15 cellular contexts compared by ENCODE assay signal in the genomic region with DNA sequence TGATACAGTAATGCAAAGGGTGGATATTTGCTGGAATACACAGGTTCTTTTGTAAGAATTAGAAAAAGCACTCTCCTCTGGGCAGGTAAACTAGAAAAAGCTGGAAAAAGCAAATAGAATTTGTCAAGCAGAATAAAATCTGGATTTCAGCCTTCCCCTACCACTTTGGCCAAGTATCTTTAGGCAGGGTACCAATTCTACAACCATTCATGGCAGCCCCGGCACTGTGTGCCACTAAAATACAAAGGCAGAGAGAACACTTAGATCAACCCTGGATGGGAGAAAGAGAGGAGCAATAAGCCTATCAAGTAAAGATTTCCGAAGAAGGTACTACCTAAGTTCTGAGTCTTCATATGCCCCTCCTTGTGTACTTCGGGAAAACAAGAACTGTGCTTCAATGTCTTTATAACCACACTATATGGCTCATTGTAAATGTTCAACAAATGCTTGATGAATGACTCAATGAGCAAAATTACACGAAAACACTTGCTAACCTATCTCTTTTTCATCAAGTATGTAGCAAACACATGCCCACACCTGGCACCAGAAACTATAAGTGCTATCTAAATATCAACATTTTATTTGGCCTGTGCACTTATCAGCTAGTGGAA. TPM values are rescaled to one million over a fixed set of nuclear protein-coding genes. Genes with fewer than 3 reads are reported as not detected.
DNase-seq lines count a peak whose midpoint lies in the region; ATAC-seq, FAIRE-seq and TF ChIP-seq lines count a peak whose summit lies in the region.
"Had no signal": no experiment of that assay in that cellular context is flagged by ENCODE, and none has a peak within 500 bp of the region (broad histone marks: within the 10 kb centered on the region; RNA-seq: fewer than 3 reads in every experiment).

No MANE protein-coding gene starts in this region.

- ATAC-seq in activated T-cell treated with anti-CD3 and anti-CD28 coated beads, Interleukin-2, amount 50 U/mL, for 72 hours (replicated peaks in 1 of 2): no peak
- peak; percentile 47 for ATAC-seq in RWPE2 (ENCODE audit: low read depth)
- ATAC-seq in SK-N-SH treated with all-trans-retinoic acid at 6 μM for 48 hours: no peak

- H3K36me3 Mint-ChIP-seq in activated T-cell treated with anti-CD3 and anti-CD28 coated beads, Interleukin-2, amount 50 U/mL, for 72 hours (ENCODE audit: insufficient read depth in 2 of 2): no peaks in the 10 kb centered on the region
- peaks cover under 1 to 5% (median under 1%) of the 10 kb centered on the region in 3 donors for H3K36me3 Mint-ChIP-seq in immature natural killer cell

- H3K27me3 ChIP-seq in RWPE2 (ENCODE audit: insufficient read depth, poor library complexity, severe bottlenecking) (no peaks in the 10 kb centered on the region), small intestine (ENCODE audit: control insufficient read depth in 2 of 2, insufficient read depth in 2 of 2, low read length in 2 of 2) (no peaks in the 10 kb centered on the region)

- H3K27ac ChIP-seq in RWPE2 (ENCODE audit: poor library complexity, severe bottlenecking) (no peak overlapping the region), small intestine (ENCODE audit: low read depth in 1 of 2, low read length in 1 of 2) (peak overlapping the region in 1 of 2 donors; percentile 55)

- DNase-seq in activated T-cell treated with anti-CD3 and anti-CD28 coated beads, Interleukin-2, amount 50 U/mL, for 72 hours: no peak
- no peak for DNase-seq in activated T-cell treated with anti-CD3 and anti-CD28 coated beads, Interleukin-2, amount 50 U/mL, for 48 hours
- DNase-seq in RWPE2 (ENCODE audit: low spot score): no peak
- no peak for DNase-seq in immature natural killer cell
- DNase-seq in small intestine: peak; percentile 17
- DNase-seq in foreskin melanocyte: no peak
- no peak for DNase-seq in AG08395 (ENCODE audit: low spot score)
- DNase-seq: activated CD4-positive, alpha-beta T cell treated with anti-CD3 and anti-CD28 coated beads, Interleukin-2, amount 10 ng/mL, durations not matched to agents 7 days and 5 days; activated gamma-delta T cell; effector CD4-positive, alpha-beta T cell; HCEC 1CT; NCI-H1694 treated with DMSO at 0.1 percent for 48 hours; NCI-H524 treated with DMSO at 0.1 percent for 48 hours had no signal

- peak overlapping the region; percentile 14 for H3K27ac Mint-ChIP-seq in activated T-cell treated with anti-CD3 and anti-CD28 coated beads, Interleukin-2, amount 50 U/mL, for 72 hours
- H3K27ac Mint-ChIP-seq in immature natural killer cell: peak overlapping the region in 3 of 6 donors; percentile 5 to 78 (median 66)
- H3K27ac Mint-ChIP-seq: activated CD4-positive, alpha-beta T cell treated with anti-CD3 and anti-CD28 coated beads, Interleukin-2, amount 10 ng/mL, durations not matched to agents 7 days and 5 days had no signal

- no peak for TF ChIP-seq CTCF in RWPE2 (IDR thresholded peaks at IDR 0.05; ENCODE audit: poor library complexity, severe bottlenecking)

- H3K4me1 ChIP-seq in RWPE2 (ENCODE audit: insufficient read depth, poor library complexity, severe bottlenecking) (peaks cover 10% of the 10 kb centered on the region), small intestine (ENCODE audit: control insufficient read depth in 2 of 2, insufficient read depth in 1 of 2, low read depth in 1 of 2, low read length in 1 of 2) (peaks cover 6 to 14% of the 10 kb centered on the region in 2 donors)

- H3K27me3 Mint-ChIP-seq in activated T-cell treated with anti-CD3 and anti-CD28 coated beads, Interleukin-2, amount 50 U/mL, for 72 hours (ENCODE audit: low read depth): no peaks in the 10 kb centered on the region
- peaks cover 0 to 2% (median 0%) of the 10 kb centered on the region in 3 donors for H3K27me3 Mint-ChIP-seq in immature natural killer cell (ENCODE audit: low read depth in 3 of 3)
- H3K27me3 Mint-ChIP-seq: activated CD4-positive, alpha-beta T cell treated with anti-CD3 and anti-CD28 coated beads, Interleukin-2, amount 10 ng/mL, durations not matched to agents 7 days and 5 days had no signal

- WGBS in small intestine, 3 donors: 29 to 63% (median 53%) methylated on average over 4 of the region's 4 CpGs

- H3K36me3 ChIP-seq in RWPE2 (ENCODE audit: low read depth): no peaks in the 10 kb centered on the region
- H3K36me3 ChIP-seq in small intestine (ENCODE audit: control insufficient read depth in 2 of 2, insufficient read depth in 2 of 2, low read length in 2 of 2): no peaks in the 10 kb centered on the region

- H3K9me3 ChIP-seq in RWPE2 (ENCODE audit: severe bottlenecking) (no peaks in the 10 kb centered on the region), small intestine (ENCODE audit: control insufficient read depth, low read depth) (no peaks in the 10 kb centered on the region)

- H3K4me1 Mint-ChIP-seq in activated T-cell treated with anti-CD3 and anti-CD28 coated beads, Interleukin-2, amount 50 U/mL, for 72 hours (ENCODE audit: low read depth): peaks cover 62% of the 10 kb centered on the region
- peaks cover 72 to 76% of the 10 kb centered on the region in 2 donors for H3K4me1 Mint-ChIP-seq in immature natural killer cell

- FAIRE-seq in small intestine (lab: Jason Lieb, UNC): no peak
- FAIRE-seq: astrocyte had no signal

- H3K4me3 Mint-ChIP-seq in activated T-cell treated with anti-CD3 and anti-CD28 coated beads, Interleukin-2, amount 50 U/mL, for 72 hours: peak overlapping the region in 1 of 2 donors; percentile 55
- peak overlapping the region in 3 of 5 donors; percentile 0 to 18 (median 4) for H3K4me3 Mint-ChIP-seq in immature natural killer cell
- H3K4me3 Mint-ChIP-seq: activated CD4-positive, alpha-beta T cell treated with anti-CD3 and anti-CD28 coated beads, Interleukin-2, amount 10 ng/mL, durations not matched to agents 7 days and 5 days had no signal

- no peaks in the 10 kb centered on the region for H3K9me3 Mint-ChIP-seq in activated T-cell treated with anti-CD3 and anti-CD28 coated beads, Interleukin-2, amount 50 U/mL, for 72 hours
- no peaks in the 10 kb centered on the region for H3K9me3 Mint-ChIP-seq in immature natural killer cell
- H3K9me3 Mint-ChIP-seq: activated CD4-positive, alpha-beta T cell treated with anti-CD3 and anti-CD28 coated beads, Interleukin-2, amount 10 ng/mL, durations not matched to agents 7 days and 5 days had no signal

- H3K4me3 ChIP-seq in RWPE2 (ENCODE audit: severe bottlenecking): no peak overlapping the region
- no peak overlapping the region for H3K4me3 ChIP-seq in small intestine (ENCODE audit: low read depth in 1 of 2, low read length in 2 of 2)

TF ChIP-seq in SK-N-SH treated with all-trans-retinoic acid at 6 μM for 48 hours, 23 proteins besides CTCF, POLR2A, EP300 and RAD21 (continues in another document):
- TF ChIP-seq ESRRG (CRISPR knock-in tag; IDR thresholded peaks at IDR 0.05): no peak
- TF ChIP-seq ZNF8 (CRISPR knock-in tag; IDR thresholded peaks at IDR 0.05): no peak
- TF ChIP-seq ZFP30 (CRISPR knock-in tag; IDR thresholded peaks at IDR 0.05): no peak
- TF ChIP-seq ISL1 (CRISPR knock-in tag; IDR thresholded peaks at IDR 0.05): no peak
- TF ChIP-seq OSR1 (CRISPR knock-in tag; IDR thresholded peaks at IDR 0.05): no peak
- no peak for TF ChIP-seq ZNF70 (CRISPR knock-in tag; IDR thresholded peaks at IDR 0.05)
- TF ChIP-seq ZFP3 (CRISPR knock-in tag; IDR thresholded peaks at IDR 0.05): no peak
- TF ChIP-seq, protein P1, sequence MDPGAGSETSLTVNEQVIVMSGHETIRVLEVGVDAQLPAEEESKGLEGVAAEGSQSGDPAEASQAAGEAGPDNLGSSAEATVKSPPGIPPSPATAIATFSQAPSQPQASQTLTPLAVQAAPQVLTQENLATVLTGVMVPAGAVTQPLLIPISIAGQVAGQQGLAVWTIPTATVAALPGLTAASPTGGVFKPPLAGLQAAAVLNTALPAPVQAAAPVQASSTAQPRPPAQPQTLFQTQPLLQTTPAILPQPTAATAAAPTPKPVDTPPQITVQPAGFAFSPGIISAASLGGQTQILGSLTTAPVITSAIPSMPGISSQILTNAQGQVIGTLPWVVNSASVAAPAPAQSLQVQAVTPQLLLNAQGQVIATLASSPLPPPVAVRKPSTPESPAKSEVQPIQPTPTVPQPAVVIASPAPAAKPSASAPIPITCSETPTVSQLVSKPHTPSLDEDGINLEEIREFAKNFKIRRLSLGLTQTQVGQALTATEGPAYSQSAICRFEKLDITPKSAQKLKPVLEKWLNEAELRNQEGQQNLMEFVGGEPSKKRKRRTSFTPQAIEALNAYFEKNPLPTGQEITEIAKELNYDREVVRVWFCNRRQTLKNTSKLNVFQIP (CRISPR knock-in tag; IDR thresholded peaks at IDR 0.05; ENCODE audit: borderline replicate concordance, low read depth): no peak
- TF ChIP-seq CREB5 (CRISPR knock-in tag; IDR thresholded peaks at IDR 0.05; ENCODE audit: low read depth): no peak
- TF ChIP-seq ARNTL (CRISPR knock-in tag; IDR thresholded peaks at IDR 0.05; ENCODE audit: borderline replicate concordance, low read depth): no peak
- no peak for TF ChIP-seq TCF4 (CRISPR knock-in tag; IDR thresholded peaks at IDR 0.05; ENCODE audit: borderline replicate concordance)
- no peak for TF ChIP-seq TOX (CRISPR knock-in tag; IDR thresholded peaks at IDR 0.05; ENCODE audit: borderline replicate concordance)

RNA-seq across cellular contexts. Expression of gene STAG1, which starts 20.8 kb away (rescaled TPM):
- 10 to 100 TPM; 41.0 to 52.7 TPM for total RNA-seq in activated T-cell treated with anti-CD3 and anti-CD28 coated beads, Interleukin-2, amount 50 U/mL, for 72 hours
- polyA plus RNA-seq in immature natural killer cell: 10 to 100 TPM; 11.8 to 22.6 (median 14.6) TPM
- 10 to 100 TPM in 2 of 3 donors, 1 to 10 TPM in 1; 10.0 to 12.7 (median 10.1) TPM for polyA plus RNA-seq in small intestine
